ENCODE assay signal across 14 cellular contexts in genomic region chr1:211752317-211752716, GRCh38.
"Had no signal": no experiment of that assay in that cellular context is flagged by ENCODE, and none has a peak within 500 bp of the region (broad histone marks: within the 10 kb centered on the region; RNA-seq: fewer than 3 reads in every experiment).

No MANE protein-coding gene starts in this region.

- H3K9me3 Mint-ChIP-seq: natural killer cell treated with Interleukin-12 subunit alpha and Interleukin-12 subunit beta and Interleukin-15 and Interleukin-18, amount 100 ng/mL, for 72 hours had no signal

- H3K27ac ChIP-seq: esophagus muscularis mucosa, left lung, thyroid gland had no signal

- H3K4me1 ChIP-seq: esophagus muscularis mucosa, left lung had no signal

- H3K4me3 Mint-ChIP-seq: natural killer cell treated with Interleukin-12 subunit alpha and Interleukin-12 subunit beta and Interleukin-15 and Interleukin-18, amount 100 ng/mL, for 72 hours had no signal

- H3K27me3 ChIP-seq: esophagus muscularis mucosa, left lung, thyroid gland had no signal

- H3K4me3 ChIP-seq: esophagus muscularis mucosa, left lung, thyroid gland had no signal

- DNase-seq: activated CD4-positive, alpha-beta T cell treated with anti-CD3 and anti-CD28 coated beads, Interleukin-2, amount 50 U/mL, for 48 hours; activated effector memory CD4-positive, alpha-beta T cell treated with Interleukin-2 at 50 U/mL for 16 hours; activated naive CD4-positive, alpha-beta T cell treated with anti-CD3 and anti-CD28 coated beads, Interleukin-2, amount 50 U/mL, for 16 hours; activated T-cell treated with anti-CD3 and anti-CD28 coated beads, Interleukin-2, amount 50 U/mL, for 1 hour; hippocampal formation; kidney; left lung; mammary epithelial cell; occipital lobe; right cardiac atrium; small intestine; thyroid gland had no signal

- H3K27me3 Mint-ChIP-seq: natural killer cell treated with Interleukin-12 subunit alpha and Interleukin-12 subunit beta and Interleukin-15 and Interleukin-18, amount 100 ng/mL, for 72 hours had no signal

- H3K27ac Mint-ChIP-seq: natural killer cell treated with Interleukin-12 subunit alpha and Interleukin-12 subunit beta and Interleukin-15 and Interleukin-18, amount 100 ng/mL, for 72 hours had no signal

- ATAC-seq: left lung; natural killer cell treated with Interleukin-12 subunit alpha and Interleukin-12 subunit beta and Interleukin-15 and Interleukin-18, amount 100 ng/mL, for 72 hours; right cardiac atrium had no signal

- H3K9me3 ChIP-seq: esophagus muscularis mucosa, left lung, thyroid gland had no signal
